Comparison of ENCODE assay signal across 1 cellular context in the genomic region with DNA sequence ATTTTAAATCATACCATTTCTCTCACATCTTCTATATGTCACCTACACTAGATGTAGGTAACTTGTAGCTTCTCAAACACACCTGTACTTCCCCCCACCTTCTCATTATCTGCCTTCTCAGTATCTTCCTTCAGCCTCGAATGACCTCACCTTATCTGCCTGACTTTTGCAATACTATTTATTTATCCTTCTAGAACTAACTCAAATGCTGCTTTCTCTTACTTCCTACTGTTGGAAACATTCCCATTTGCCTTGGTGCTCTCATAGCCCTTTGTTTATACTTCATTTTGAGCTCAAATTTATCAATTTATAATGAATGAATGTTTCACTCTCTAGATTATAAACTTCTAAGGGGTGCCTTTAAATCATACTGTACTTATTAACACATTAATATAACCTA.
A peak's percentile ranks its signal among the peaks of the same experiment; 100 is the strongest.
TF ChIP-seq lines count a peak whose summit lies in the region.

No MANE protein-coding gene starts in this region.

TF ChIP-seq in IMR-90, 13 proteins besides CTCF, POLR2A, EP300 and RAD21:
- TF ChIP-seq MXI1 (IDR thresholded peaks at IDR 0.05; ENCODE audit: borderline replicate concordance, low read depth, low read length) (no peak), RCOR1 (IDR thresholded peaks at IDR 0.05; ENCODE audit: insufficient replicate concordance, low read length) (no peak), RFX5 (IDR thresholded peaks at IDR 0.05; ENCODE audit: low read depth, low read length) (no peak), CEBPB (IDR thresholded peaks at IDR 0.05; ENCODE audit: low read depth, low read length) (peak; percentile 51), BHLHE40 (IDR thresholded peaks at IDR 0.05; ENCODE audit: low read depth, low read length) (no peak), MAFK (IDR thresholded peaks at IDR 0.05; ENCODE audit: low read depth, low read length) (no peak), NFE2L2 (IDR thresholded peaks at IDR 0.05; ENCODE audit: low read depth, low read length) (no peak), MAZ (IDR thresholded peaks at IDR 0.05; ENCODE audit: borderline replicate concordance, low read depth, low read length) (no peak)
- TF ChIP-seq, protein P1, sequence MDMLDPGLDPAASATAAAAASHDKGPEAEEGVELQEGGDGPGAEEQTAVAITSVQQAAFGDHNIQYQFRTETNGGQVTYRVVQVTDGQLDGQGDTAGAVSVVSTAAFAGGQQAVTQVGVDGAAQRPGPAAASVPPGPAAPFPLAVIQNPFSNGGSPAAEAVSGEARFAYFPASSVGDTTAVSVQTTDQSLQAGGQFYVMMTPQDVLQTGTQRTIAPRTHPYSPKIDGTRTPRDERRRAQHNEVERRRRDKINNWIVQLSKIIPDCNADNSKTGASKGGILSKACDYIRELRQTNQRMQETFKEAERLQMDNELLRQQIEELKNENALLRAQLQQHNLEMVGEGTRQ (IDR thresholded peaks at IDR 0.05; ENCODE audit: low read depth, low read length), result no peak
TF ChIP-seq in IMR-90: peak in this region for 1.
